ENCODE assay signal across 22 cellular contexts in genomic region chr5:79843450-79844388, GRCh38.
DNase-seq lines count a peak whose midpoint lies in the region; ATAC-seq, FAIRE-seq and TF ChIP-seq lines count a peak whose summit lies in the region.
"Had no signal": no experiment of that assay in that cellular context is flagged by ENCODE, and none has a peak within 500 bp of the region (broad histone marks: within the 10 kb centered on the region; RNA-seq: fewer than 3 reads in every experiment).

No MANE protein-coding gene starts in this region.

- H2AFZ ChIP-seq in H1 (ENCODE audit: low read length): 0 out of 2 replicates have a peak overlapping the region, but pooled peaks have one; percentile 36
- H2AFZ ChIP-seq in HepG2 (ENCODE audit: low read length): no peak overlapping the region

- H3K27ac ChIP-seq in right atrium auricular region (no peak overlapping the region), H1 (ENCODE audit: low read depth, low read length) (no peak overlapping the region), HepG2 (ENCODE audit: extremely low read length, insufficient read depth, low read length) (no peak overlapping the region)
- H3K27ac ChIP-seq: 22Rv1 had no signal

- H3K18ac ChIP-seq in H1 (ENCODE audit: extremely low read depth, low read length): no peak overlapping the region

- H4K5ac ChIP-seq in H1 (ENCODE audit: insufficient read length, low read depth, low read length): no peak overlapping the region

- no peak overlapping the region for H3K56ac ChIP-seq in H1 (replicated peaks; ENCODE audit: insufficient read length, low read depth, low read length)

- no peak overlapping the region for H3K4me2 ChIP-seq in H1 (ENCODE audit: insufficient read depth in 1 of 2, low read depth in 2 of 2, low read length in 2 of 2)
- no peak overlapping the region for H3K4me2 ChIP-seq in HepG2 (ENCODE audit: low read depth, low read length)

- H3K23ac ChIP-seq in H1 (ENCODE audit: insufficient read length): no peak overlapping the region

- H3K4me1 ChIP-seq in right atrium auricular region (no peaks in the 10 kb centered on the region), H1 (replicated peaks in 1 of 4; ENCODE audit: control insufficient read depth in 3 of 4, insufficient read depth in 4 of 4, low read length in 3 of 4) (no peaks in the 10 kb centered on the region), HepG2 (ENCODE audit: insufficient read depth, low read length) (no peaks in the 10 kb centered on the region)
- H3K4me1 ChIP-seq: BE2C had no signal

- H3K9ac ChIP-seq in H1 (replicated peaks in 1 of 4; ENCODE audit: extremely low read depth in 1 of 4, low read depth in 3 of 4, low read length in 3 of 4) (no peak overlapping the region), HepG2 (ENCODE audit: insufficient read depth, low read depth, low read length) (no peak overlapping the region)

- H3K4ac ChIP-seq in H1 (replicated peaks; ENCODE audit: insufficient read length, low read depth, low read length): no peak overlapping the region

- H3K79me1 ChIP-seq in H1 (ENCODE audit: low read depth, low read length): no peaks in the 10 kb centered on the region

- TF ChIP-seq EP300 in H1 (IDR thresholded peaks at IDR 0.05; ENCODE audit: borderline replicate concordance in 1 of 2, low read depth in 2 of 2, low read length in 2 of 2) (no peak), HepG2 (IDR thresholded peaks at IDR 0.05; ENCODE audit: low read depth in 2 of 2, low read length in 2 of 2) (no peak), HepG2 (CRISPR knock-in tag; IDR thresholded peaks at IDR 0.05; ENCODE audit: borderline replicate concordance) (no peak)

- H3K14ac ChIP-seq in H1 (ENCODE audit: insufficient read length): no peak overlapping the region

- H3K27me3 Mint-ChIP-seq in natural killer cell treated with Interleukin-12 subunit alpha and Interleukin-12 subunit beta and Interleukin-15 and Interleukin-18, amount 100 ng/mL, for 72 hours: peaks cover 12 to 17% of the 10 kb centered on the region in 2 donors
- H3K27me3 Mint-ChIP-seq in activated CD4-positive, alpha-beta memory T cell treated with anti-CD3 and anti-CD28 coated beads, Interleukin-2, amount 10 ng/mL, durations not matched to agents 7 days and 5 days: peaks cover 8% of the 10 kb centered on the region

- no peak overlapping the region for H2BK120ac ChIP-seq in H1 (replicated peaks; ENCODE audit: low read depth, low read length)

- H3K4me1 Mint-ChIP-seq in natural killer cell treated with Interleukin-12 subunit alpha and Interleukin-12 subunit beta and Interleukin-15 and Interleukin-18, amount 100 ng/mL, for 72 hours (ENCODE audit: low read depth in 2 of 2): no peaks in the 10 kb centered on the region
- peaks cover 25% of the 10 kb centered on the region for H3K4me1 Mint-ChIP-seq in activated CD4-positive, alpha-beta memory T cell treated with anti-CD3 and anti-CD28 coated beads, Interleukin-2, amount 10 ng/mL, durations not matched to agents 7 days and 5 days
- H3K4me1 Mint-ChIP-seq: CD4-positive, CD25-positive, alpha-beta regulatory T cell had no signal

- H2BK5ac ChIP-seq in H1 (ENCODE audit: low read depth, low read length): no peak overlapping the region

- no peak for ATAC-seq in HepG2
- no peak for ATAC-seq in natural killer cell treated with Interleukin-12 subunit alpha and Interleukin-12 subunit beta and Interleukin-15 and Interleukin-18, amount 100 ng/mL, for 72 hours
- no peak for ATAC-seq in HG02973 (IDR thresholded peaks at IDR 0.05; ENCODE audit: unreplicated experiment)

- H3K27me3 ChIP-seq in right atrium auricular region: no peaks in the 10 kb centered on the region
- H3K27me3 ChIP-seq in H1 (replicated peaks in 1 of 4; ENCODE audit: control insufficient read depth in 3 of 4, extremely low read depth in 1 of 4, insufficient read depth in 3 of 4, low read length in 3 of 4): no peaks in the 10 kb centered on the region
- H3K27me3 ChIP-seq in HepG2 (ENCODE audit: control insufficient read depth in 1 of 2, insufficient read depth in 2 of 2, low read length in 2 of 2): peaks cover 4 to 49% of the 10 kb centered on the region in 2 experiments; a peak in 2 of 5 replicates

- 92% methylated on average over 15 of the region's 15 CpGs; no CpG with 5 or more reads in 1 of the 2 experiments for WGBS in H1 (ENCODE audit: extremely low coverage in 1 of 2, insufficient coverage in 1 of 2, insufficient read length in 1 of 2, insufficient replicate concordance in 2 of 2, low coverage in 1 of 2, low lambda C conversion rate in 2 of 2, missing lambda C conversion rate in 1 of 2), 2 experiments
- 33% methylated on average over 15 of the region's 15 CpGs for WGBS in HepG2 (ENCODE audit: low lambda C conversion rate)

- DNase-seq in right atrium auricular region (ENCODE audit: low spot score) (peak; percentile 36), cardiac septum (ENCODE audit: low spot score) (no peak), H1 (ENCODE audit: low read depth in 1 of 2, low spot score in 2 of 2) (peak in 1 of 2 experiments; percentile 14), HepG2 (ENCODE audit: low spot score) (no peak), NCI-H1092 (lab: John Stamatoyannopoulos, UW) (no peak)
- DNase-seq in natural killer cell treated with Interleukin-12 subunit alpha and Interleukin-12 subunit beta and Interleukin-15 and Interleukin-18, amount 100 ng/mL, for 72 hours (ENCODE audit: low spot score): no peak
- no peak for DNase-seq in activated CD4-positive, alpha-beta memory T cell treated with anti-CD3 and anti-CD28 coated beads, Interleukin-2, amount 10 ng/mL, durations not matched to agents 7 days and 5 days
- DNase-seq: ACHN; BE2C; CD4-positive, CD25-positive, alpha-beta regulatory T cell; H7; KBM-7; MM.1S; NCI-H1417; NCI-H1694; NCI-H2029 treated with DMSO at 0.1 percent for 48 hours; NCI-H446 treated with DMSO at 0.1 percent for 48 hours; Right ventricle myocardium superior; RPMI8226 had no signal

- CTCF ChIA-PET in H1 (lab: Charles Lee; ENCODE audit: partially characterized antibody): interaction anchor here (0.6 to 3.0 kb wide), 7 partner anchors 10 to 932 kb away, joined by 3 to 10 read pairs (median 3); no protein-coding TSS in a partner anchor
- CTCF ChIA-PET in HepG2 (lab: Yijun Ruan, JAX; ENCODE audit: low intra/inter-chr PET ratio, low total read pairs): no interaction called here
- CTCF ChIA-PET in activated CD4-positive, alpha-beta memory T cell treated with anti-CD3 and anti-CD28 coated beads, Interleukin-2, amount 10 ng/mL, durations not matched to agents 7 days and 5 days (lab: Charles Lee): no interaction called here

- H3K36me3 Mint-ChIP-seq in natural killer cell treated with Interleukin-12 subunit alpha and Interleukin-12 subunit beta and Interleukin-15 and Interleukin-18, amount 100 ng/mL, for 72 hours: no peaks in the 10 kb centered on the region
- no peaks in the 10 kb centered on the region for H3K36me3 Mint-ChIP-seq in activated CD4-positive, alpha-beta memory T cell treated with anti-CD3 and anti-CD28 coated beads, Interleukin-2, amount 10 ng/mL, durations not matched to agents 7 days and 5 days (ENCODE audit: low read depth)
- H3K36me3 Mint-ChIP-seq: CD4-positive, CD25-positive, alpha-beta regulatory T cell had no signal

- no peaks in the 10 kb centered on the region for H3K9me3 Mint-ChIP-seq in natural killer cell treated with Interleukin-12 subunit alpha and Interleukin-12 subunit beta and Interleukin-15 and Interleukin-18, amount 100 ng/mL, for 72 hours
- H3K9me3 Mint-ChIP-seq in activated CD4-positive, alpha-beta memory T cell treated with anti-CD3 and anti-CD28 coated beads, Interleukin-2, amount 10 ng/mL, durations not matched to agents 7 days and 5 days: no peaks in the 10 kb centered on the region

- in situ Hi-C loops in HepG2 (cut with HindIII; ENCODE audit: extremely low pct_ligation_motif_present, low pct_unique_long_range_greater_than_20kb): no loop called here

- no peak overlapping the region for H2AK5ac ChIP-seq in H1 (ENCODE audit: low read depth, low read length)

- no peak overlapping the region for H2BK12ac ChIP-seq in H1 (ENCODE audit: low read depth, low read length)

- no peak overlapping the region for H4K91ac ChIP-seq in H1 (replicated peaks; ENCODE audit: insufficient read length, low read length)

- H3K79me2 ChIP-seq in H1 (ENCODE audit: control insufficient read depth in 1 of 2, insufficient read depth in 2 of 2, low read length in 2 of 2) (no peaks in the 10 kb centered on the region), HepG2 (ENCODE audit: insufficient read depth, low read length) (no peaks in the 10 kb centered on the region)

- TF ChIP-seq CTCF in right atrium auricular region (IDR thresholded peaks at IDR 0.05) (no peak), H1 (IDR thresholded peaks at IDR 0.05; ENCODE audit: control extremely low read depth in 1 of 3, insufficient read depth in 1 of 3, low read depth in 1 of 3, low read length in 3 of 3) (no peak), HepG2 (CRISPR knock-in tag; IDR thresholded peaks at IDR 0.05) (no peak)

- H4K20me1 ChIP-seq in H1 (replicated peaks in 1 of 2; ENCODE audit: control insufficient read depth in 1 of 2, insufficient read depth in 2 of 2, low read length in 2 of 2) (no peaks in the 10 kb centered on the region), HepG2 (ENCODE audit: insufficient read depth, low read length) (no peaks in the 10 kb centered on the region)

- no peak for FAIRE-seq in H1 (lab: Jason Lieb, UNC)
- no peak for FAIRE-seq in HepG2 (lab: Jason Lieb, UNC)
- FAIRE-seq: D721Med had no signal

- H2BK20ac ChIP-seq in H1 (ENCODE audit: low read length): no peak overlapping the region

- no peak overlapping the region for H2BK15ac ChIP-seq in H1 (ENCODE audit: low read length)

- H4K8ac ChIP-seq in H1 (ENCODE audit: extremely low read depth, insufficient read depth, low read length): no peak overlapping the region

- H3K9me3 ChIP-seq in right atrium auricular region: no peaks in the 10 kb centered on the region
- H3K9me3 ChIP-seq in H1 (ENCODE audit: insufficient read depth in 2 of 2, low read depth in 1 of 2, low read length in 1 of 2): no peaks in the 10 kb centered on the region
- no peaks in the 10 kb centered on the region for H3K9me3 ChIP-seq in HepG2 (ENCODE audit: low read length)
- H3K9me3 ChIP-seq: BE2C had no signal

- TF ChIP-seq RAD21 in H1 (IDR thresholded peaks at IDR 0.05 in 1 of 2, conservative IDR thresholded peaks at IDR 0.05 in 1 of 2; ENCODE audit: low read depth in 2 of 2, low read length in 2 of 2) (no peak), HepG2 (CRISPR knock-in tag; IDR thresholded peaks at IDR 0.05) (no peak)

- BruUV-seq in HepG2 (replicated peaks; lab: Mats Ljungman, UMichigan): no TSS peak

- TF ChIP-seq POLR2A in H1 (IDR thresholded peaks at IDR 0.05; ENCODE audit: control extremely low read depth in 1 of 2, low read depth in 2 of 2, low read length in 2 of 2): no peak
- no peak for TF ChIP-seq POLR2A in HepG2 (IDR thresholded peaks at IDR 0.05; ENCODE audit: insufficient read depth in 1 of 2, low read depth in 2 of 2, low read length in 2 of 2)

- H3K4me3 ChIP-seq in right atrium auricular region: no peak overlapping the region
- no peak overlapping the region for H3K4me3 ChIP-seq in H1 (ENCODE audit: extremely low read depth in 1 of 4, insufficient read depth in 2 of 4, low read depth in 3 of 4, low read length in 4 of 4)
- no peak overlapping the region for H3K4me3 ChIP-seq in HepG2 (replicated peaks in 1 of 3; ENCODE audit: insufficient read depth in 1 of 3, low read depth in 2 of 3, low read length in 3 of 3)

- H3K27ac Mint-ChIP-seq in natural killer cell treated with Interleukin-12 subunit alpha and Interleukin-12 subunit beta and Interleukin-15 and Interleukin-18, amount 100 ng/mL, for 72 hours: no peak overlapping the region
- H3K27ac Mint-ChIP-seq in activated CD4-positive, alpha-beta memory T cell treated with anti-CD3 and anti-CD28 coated beads, Interleukin-2, amount 10 ng/mL, durations not matched to agents 7 days and 5 days: no peak overlapping the region
- H3K27ac Mint-ChIP-seq: CD4-positive, CD25-positive, alpha-beta regulatory T cell had no signal

- H3K23me2 ChIP-seq in H1 (ENCODE audit: low read depth, low read length): no peaks in the 10 kb centered on the region

- no peaks in the 10 kb centered on the region for H3K36me3 ChIP-seq in right atrium auricular region
- no peaks in the 10 kb centered on the region for H3K36me3 ChIP-seq in H1 (ENCODE audit: control insufficient read depth in 2 of 4, insufficient read depth in 4 of 4, low read length in 3 of 4)
- no peaks in the 10 kb centered on the region for H3K36me3 ChIP-seq in HepG2 (replicated peaks in 1 of 2; ENCODE audit: control insufficient read depth in 1 of 2, insufficient read depth in 2 of 2, low read length in 2 of 2)
- H3K36me3 ChIP-seq: BE2C had no signal

- POLR2A ChIA-PET in H1 (lab: Charles Lee; ENCODE audit: partially characterized antibody): interaction anchor here (0.6 kb wide), 1 partner anchor 23 kb away, joined by 4 read pairs; no protein-coding TSS in a partner anchor
- POLR2A ChIA-PET in HepG2 (lab: Yijun Ruan, JAX): no interaction called here
- POLR2A ChIA-PET in activated CD4-positive, alpha-beta memory T cell treated with anti-CD3 and anti-CD28 coated beads, Interleukin-2, amount 10 ng/mL, durations not matched to agents 7 days and 5 days (lab: Charles Lee): no interaction called here

- intact Hi-C loops in cardiac septum (cut with DNase I): no loop called here
- intact Hi-C loops in HepG2 (cut with micrococcal nuclease; ENCODE audit: unreplicated experiment): no loop called here

- no peak overlapping the region for H3K4me3 Mint-ChIP-seq in natural killer cell treated with Interleukin-12 subunit alpha and Interleukin-12 subunit beta and Interleukin-15 and Interleukin-18, amount 100 ng/mL, for 72 hours
- no peak overlapping the region for H3K4me3 Mint-ChIP-seq in activated CD4-positive, alpha-beta memory T cell treated with anti-CD3 and anti-CD28 coated beads, Interleukin-2, amount 10 ng/mL, durations not matched to agents 7 days and 5 days
- H3K4me3 Mint-ChIP-seq: CD4-positive, CD25-positive, alpha-beta regulatory T cell had no signal
